1 cellular context compared by ENCODE assay signal in the genomic region with DNA sequence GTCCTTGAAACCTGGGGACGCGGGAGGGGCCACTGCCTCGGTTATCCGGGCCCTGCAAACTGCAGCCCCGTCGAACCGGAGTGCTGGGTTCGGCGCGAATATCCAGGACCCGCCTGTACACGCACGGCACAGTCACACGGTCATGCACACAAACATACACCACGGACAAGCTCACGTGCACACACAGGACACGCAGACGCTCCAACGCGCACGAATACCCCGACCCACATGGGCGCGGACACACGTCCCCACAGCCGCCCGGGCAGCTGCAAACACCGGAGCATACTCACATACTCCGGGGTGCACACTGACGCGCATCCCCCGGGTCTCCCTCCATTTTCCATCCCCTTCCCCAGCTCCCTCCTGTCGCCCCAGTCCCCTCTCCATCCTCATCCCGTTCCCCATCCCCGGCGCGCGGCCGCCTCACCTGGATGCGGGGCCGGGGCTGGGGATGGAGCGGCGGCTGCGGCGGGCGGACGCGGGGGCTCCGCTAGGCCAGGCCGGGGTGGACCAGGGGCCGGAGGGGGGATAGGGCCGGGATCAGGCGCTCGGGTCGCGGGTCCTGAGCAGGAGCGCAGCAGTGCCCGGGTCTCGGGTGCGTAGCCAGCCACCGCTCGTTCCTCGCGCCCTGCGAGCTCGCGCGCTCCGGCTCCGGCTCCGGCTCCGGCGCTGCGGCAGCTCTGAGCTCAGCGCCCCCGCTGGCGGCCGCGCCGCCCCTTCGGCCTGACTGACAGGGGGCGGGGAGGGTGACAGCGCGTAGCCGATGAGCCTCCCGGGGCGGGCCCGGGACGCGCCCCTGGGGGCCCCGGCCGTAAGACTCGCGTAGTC.
A peak's percentile ranks its signal among the peaks of the same experiment; 100 is the strongest.
TF ChIP-seq lines count a peak whose summit lies in the region.

A gene with protein sequence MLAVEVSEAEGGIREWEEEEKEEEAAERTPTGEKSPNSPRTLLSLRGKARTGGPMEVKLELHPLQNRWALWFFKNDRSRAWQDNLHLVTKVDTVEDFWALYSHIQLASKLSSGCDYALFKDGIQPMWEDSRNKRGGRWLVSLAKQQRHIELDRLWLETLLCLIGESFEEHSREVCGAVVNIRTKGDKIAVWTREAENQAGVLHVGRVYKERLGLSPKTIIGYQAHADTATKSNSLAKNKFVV (plus strand): TSS at position 823 of the 828 bp plus-strand sequence. CDS start 12,113 bp downstream, outside the sequence.
A gene (minus strand): TSS at position 682 of the 828 bp plus-strand sequence. CDS start 880 bp downstream, outside the sequence.

TF ChIP-seq in H1, 55 proteins besides CTCF, POLR2A, EP300 and RAD21:
- TF ChIP-seq CTBP2 (IDR thresholded peaks at IDR 0.05; ENCODE audit: borderline replicate concordance, insufficient read depth, insufficient read length, low read length) (peak; percentile 99), EGR1 (IDR thresholded peaks at IDR 0.05; ENCODE audit: borderline replicate concordance, low read depth, low read length) (peak; percentile 92), CBX8 (IDR thresholded peaks at IDR 0.05; ENCODE audit: borderline replicate concordance, low read depth, low read length) (no peak), ASH2L (IDR thresholded peaks at IDR 0.05; ENCODE audit: low read length) (peak; percentile 98), CBX5 (IDR thresholded peaks at IDR 0.05; ENCODE audit: low read depth, low read length) (no peak), KDM5A (IDR thresholded peaks at IDR 0.05; ENCODE audit: low read length) (no peak), HDAC2 (IDR thresholded peaks at IDR 0.05; ENCODE audit: borderline replicate concordance in 1 of 2, low read depth in 2 of 2, low read length in 2 of 2) (peak in 1 of 2 experiments; percentile 88; a peak in 1 of 4 replicates), TCF12 (IDR thresholded peaks at IDR 0.05; ENCODE audit: low read depth, low read length) (peak; percentile 48; the same call in 1 of the 2 replicates), CEBPB (IDR thresholded peaks at IDR 0.05; ENCODE audit: low read depth, low read length) (no peak), SIN3A (conservative IDR thresholded peaks at IDR 0.05 in 1 of 2, IDR thresholded peaks at IDR 0.05 in 1 of 2; ENCODE audit: low read depth in 1 of 2, low read length in 2 of 2) (peak in 1 of 2 experiments; percentile 76; a peak in 2 of 4 replicates), BCL11A (IDR thresholded peaks at IDR 0.05; ENCODE audit: low read depth in 2 of 2, low read length in 2 of 2) (peak in 1 of 2 experiments; percentile 11), NANOG (IDR thresholded peaks at IDR 0.05; ENCODE audit: insufficient read depth, low read depth, low read length, poor library complexity, severe bottlenecking) (no peak), SUZ12 (IDR thresholded peaks at IDR 0.05; ENCODE audit: low read length) (peak; percentile 43; the same call in 1 of the 2 replicates), TAF7 (optimal IDR thresholded peaks at IDR 0.05; ENCODE audit: borderline replicate concordance, low read depth, low read length) (peak; percentile 40), KDM1A (IDR thresholded peaks at IDR 0.05; ENCODE audit: borderline replicate concordance, low read length) (0 out of 2 replicates have a peak, but pooled peaks have one; percentile 73), PHF8 (conservative IDR thresholded peaks at IDR 0.05; ENCODE audit: low read depth, low read length) (peak; percentile 23), JUND (IDR thresholded peaks at IDR 0.05; ENCODE audit: low read length) (no peak), CHD2 (IDR thresholded peaks at IDR 0.05; ENCODE audit: low read length) (no peak), CREB1 (IDR thresholded peaks at IDR 0.05) (peak; percentile 60), RBBP5 (IDR thresholded peaks at IDR 0.05; ENCODE audit: borderline replicate concordance, low read depth, low read length) (peak; percentile 96), BRCA1 (IDR thresholded peaks at IDR 0.05; ENCODE audit: low read depth, low read length) (no peak), GTF2F1 (IDR thresholded peaks at IDR 0.05; ENCODE audit: borderline replicate concordance, low read depth, low read length) (no peak), SAP30 (IDR thresholded peaks at IDR 0.05; ENCODE audit: insufficient read depth, insufficient replicate concordance, low read length) (peak; percentile 55), YY1 (IDR thresholded peaks at IDR 0.05; ENCODE audit: low read depth, low read length) (peak; percentile 81), KDM4A (IDR thresholded peaks at IDR 0.05; ENCODE audit: low read depth, low read length, severe bottlenecking) (peak; percentile 96), POLR2AphosphoS5 (IDR thresholded peaks at IDR 0.05; ENCODE audit: low read depth, low read length) (no peak)
- TF ChIP-seq, protein P1, sequence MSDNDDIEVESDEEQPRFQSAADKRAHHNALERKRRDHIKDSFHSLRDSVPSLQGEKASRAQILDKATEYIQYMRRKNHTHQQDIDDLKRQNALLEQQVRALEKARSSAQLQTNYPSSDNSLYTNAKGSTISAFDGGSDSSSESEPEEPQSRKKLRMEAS (IDR thresholded peaks at IDR 0.05), result peak; percentile 63
- TF ChIP-seq, protein P2, sequence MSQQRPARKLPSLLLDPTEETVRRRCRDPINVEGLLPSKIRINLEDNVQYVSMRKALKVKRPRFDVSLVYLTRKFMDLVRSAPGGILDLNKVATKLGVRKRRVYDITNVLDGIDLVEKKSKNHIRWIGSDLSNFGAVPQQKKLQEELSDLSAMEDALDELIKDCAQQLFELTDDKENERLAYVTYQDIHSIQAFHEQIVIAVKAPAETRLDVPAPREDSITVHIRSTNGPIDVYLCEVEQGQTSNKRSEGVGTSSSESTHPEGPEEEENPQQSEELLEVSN (IDR thresholded peaks at IDR 0.05), result peak; percentile 50; the same call in 1 of the 2 replicates
